ENCODE assay signal across 9 cellular contexts in the genomic region with DNA sequence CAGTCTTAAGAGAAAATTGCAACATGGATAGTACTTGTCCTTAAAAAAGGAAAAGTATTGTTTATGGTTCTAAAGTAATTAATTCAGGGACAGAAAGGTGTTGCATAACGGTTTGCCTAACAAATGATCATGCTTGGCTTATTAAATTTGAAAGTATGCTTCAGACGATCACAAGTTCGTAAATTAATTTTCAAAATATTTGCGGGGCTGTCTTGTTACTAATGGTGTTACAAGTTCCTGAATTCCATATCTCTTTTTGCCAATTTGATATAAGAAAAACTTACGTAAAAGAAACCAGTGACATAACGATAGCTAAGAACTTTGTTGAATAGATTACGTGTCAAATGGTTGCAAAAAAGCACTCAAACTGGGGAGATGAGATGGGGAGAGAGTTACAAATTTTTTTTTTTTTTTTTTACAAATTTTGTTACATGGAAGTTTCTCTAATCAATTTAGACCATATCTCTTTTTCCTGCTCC. TPM values are rescaled to one million over a fixed set of nuclear protein-coding genes. Genes with fewer than 3 reads are reported as not detected.
DNase-seq lines count a peak whose midpoint lies in the region; ATAC-seq and TF ChIP-seq lines count a peak whose summit lies in the region.
"Had no signal": no experiment of that assay in that cellular context is flagged by ENCODE, and none has a peak within 500 bp of the region (broad histone marks: within the 10 kb centered on the region; RNA-seq: fewer than 3 reads in every experiment).

No MANE protein-coding gene starts in this region.

- no peaks in the 10 kb centered on the region for H3K9me3 ChIP-seq in H9 (ENCODE audit: control insufficient read depth, low read depth, low read length)
- peaks cover 0 to 3% (median 0%) of the 10 kb centered on the region in 8 donors for H3K9me3 ChIP-seq in spleen

- no peak for TF ChIP-seq POLR2A in spleen (IDR thresholded peaks at IDR 0.05)

- no peak overlapping the region for H3K56ac ChIP-seq in H9 (ENCODE audit: insufficient read length, low read depth, low read length)

- no peaks in the 10 kb centered on the region for H3K36me3 ChIP-seq in spleen

- ATAC-seq in GM21825 (IDR thresholded peaks at IDR 0.05; ENCODE audit: unreplicated experiment) (no peak), GM18511 (IDR thresholded peaks at IDR 0.05; ENCODE audit: unreplicated experiment) (no peak)

- no peak overlapping the region for H2BK20ac ChIP-seq in H9 (ENCODE audit: low read depth, low read length, poor library complexity, severe bottlenecking)

- H3K27ac Mint-ChIP-seq in H9 (no peak overlapping the region), glutamatergic neuron (ENCODE audit: unreplicated experiment) (no peak overlapping the region)

- no peak overlapping the region for H2AK5ac ChIP-seq in H9 (ENCODE audit: insufficient read length, low read length)

- H3K4me3 ChIP-seq in spleen, result peak overlapping the region; percentile 66 to 87 (median 82)

- H3K4me1 ChIP-seq in H9 (ENCODE audit: insufficient read depth, low read length) (no peaks in the 10 kb centered on the region), spleen (peaks cover 16 to 71% (median 52%) of the 10 kb centered on the region in 6 donors)

- no peak overlapping the region for H2BK5ac ChIP-seq in H9 (ENCODE audit: insufficient read length, low read length)

- no peaks in the 10 kb centered on the region for H4K20me1 ChIP-seq in H9 (ENCODE audit: control insufficient read depth, insufficient read depth, insufficient read length)

- H3K36me3 Mint-ChIP-seq in H9 (ENCODE audit: insufficient read depth in 1 of 3, low read depth in 3 of 3), result peaks cover 0 to 7% (median 2%) of the 10 kb centered on the region in 3 experiments; a peak in 3 of 7 replicates
- H3K36me3 Mint-ChIP-seq in glutamatergic neuron (ENCODE audit: unreplicated experiment), result no peaks in the 10 kb centered on the region

- intact Hi-C loops in spleen (cut with DNase I; ENCODE audit: low total_unique reads), result loop anchor here (10.0 kb wide), 1 partner anchor 47 kb away; the partner anchor contains the start of gene AGO1

- H3K18ac ChIP-seq in H9 (ENCODE audit: insufficient read length, low read depth, low read length), result no peak overlapping the region

- H3K27me3 ChIP-seq in H9 (ENCODE audit: insufficient read depth, low read length), result no peaks in the 10 kb centered on the region
- no peaks in the 10 kb centered on the region for H3K27me3 ChIP-seq in spleen (replicated peaks in 1 of 7)

- no peak overlapping the region for H2BK12ac ChIP-seq in H9 (ENCODE audit: insufficient read length, low read depth, low read length)

- no peak for DNase-seq in H9
- no peak for DNase-seq in glutamatergic neuron
- DNase-seq in spleen, result no peak
- DNase-seq in effector CD8-positive, alpha-beta T cell (lab: John Stamatoyannopoulos, UW), result no peak
- DNase-seq: HCEC 1CT, SIG-M5 had no signal

- H3K4me2 ChIP-seq in H9 (ENCODE audit: insufficient read depth, insufficient read length, low read length), result peak overlapping the region; percentile 97

- H3K23ac ChIP-seq in H9 (ENCODE audit: insufficient read length, low read depth, low read length), result no peak overlapping the region

- TF ChIP-seq CTCF in H9 (conservative IDR thresholded peaks at IDR 0.05) (no peak), VCaP (conservative IDR thresholded peaks at IDR 0.05) (no peak), glutamatergic neuron (IDR thresholded peaks at IDR 0.05; ENCODE audit: partially characterized antibody, unreplicated experiment) (no peak), spleen (IDR thresholded peaks at IDR 0.05 in 8 of 11, conservative IDR thresholded peaks at IDR 0.05 in 3 of 11) (no peak)

- H3K27ac ChIP-seq in H9 (ENCODE audit: insufficient read length, low read depth, low read length), result no peak overlapping the region
- peak overlapping the region; percentile 95 for H3K27ac ChIP-seq in VCaP
- H3K27ac ChIP-seq in spleen, result peak overlapping the region in 6 of 8 donors; percentile 95 to 99 (median 98)

- no peak overlapping the region for H3K9ac ChIP-seq in H9 (ENCODE audit: extremely low read depth, insufficient read length, low read length)

- H3K4me3 Mint-ChIP-seq in H9 (peak overlapping the region; percentile 94 to 98), glutamatergic neuron (ENCODE audit: unreplicated experiment) (peak overlapping the region; percentile 96)

- H3K9me3 Mint-ChIP-seq in H9, result no peaks in the 10 kb centered on the region
- peaks cover 3% of the 10 kb centered on the region for H3K9me3 Mint-ChIP-seq in glutamatergic neuron (ENCODE audit: unreplicated experiment)

- no peak overlapping the region for H2BK120ac ChIP-seq in H9 (ENCODE audit: low read depth, low read length, poor library complexity, severe bottlenecking)

- no CpG with 5 or more reads among the region's 7 CpGs for WGBS in H9 (ENCODE audit: extremely low coverage, insufficient read length, low lambda C conversion rate)
- 36 to 61% (median 41%) methylated on average over 7 of the region's 7 CpGs for WGBS in spleen, 5 donors

- H3K4ac ChIP-seq in H9 (ENCODE audit: low read depth, low read length), result no peak overlapping the region

- H3K79me1 ChIP-seq in H9 (ENCODE audit: insufficient read depth, low read depth, low read length, poor library complexity, severe bottlenecking), result no peaks in the 10 kb centered on the region

- H3K79me2 ChIP-seq in H9 (ENCODE audit: insufficient read depth, low read length), result peaks cover 18% of the 10 kb centered on the region; the same call in 1 of the 2 replicates

- no peak overlapping the region for H4K8ac ChIP-seq in H9 (replicated peaks; ENCODE audit: insufficient read length, low read depth, low read length)

- H3K14ac ChIP-seq in H9 (ENCODE audit: insufficient read depth, low read length), result no peak overlapping the region

- no peak overlapping the region for H2AFZ ChIP-seq in H9 (ENCODE audit: low read length)

- H4K5ac ChIP-seq in H9 (ENCODE audit: insufficient read length, low read depth, low read length), result no peak overlapping the region

- H3T11ph ChIP-seq in H9 (ENCODE audit: low read length), result no peak overlapping the region

- no peak overlapping the region for H4K91ac ChIP-seq in H9 (ENCODE audit: insufficient read length, low read depth, low read length)

- H2BK15ac ChIP-seq in H9 (ENCODE audit: low read depth, low read length), result no peak overlapping the region

- H3K4me1 Mint-ChIP-seq in H9 (peaks cover 28 to 32% of the 10 kb centered on the region in 2 experiments), glutamatergic neuron (ENCODE audit: low read depth, unreplicated experiment) (peaks cover 9% of the 10 kb centered on the region)

- peaks cover 11% of the 10 kb centered on the region for H3K23me2 ChIP-seq in H9 (ENCODE audit: insufficient read length, low read depth, low read length, poor library complexity, severe bottlenecking)

- no peaks in the 10 kb centered on the region; the same call in 1 of the 2 replicates for H3K27me3 Mint-ChIP-seq in H9 (ENCODE audit: low read depth)
- peaks cover 9% of the 10 kb centered on the region for H3K27me3 Mint-ChIP-seq in glutamatergic neuron (ENCODE audit: unreplicated experiment)

RNA-seq across cellular contexts. Expression of gene AGO3, which starts 1.3 kb away (rescaled TPM):
- total RNA-seq in H9 (2021) (23.6 and 27.0 TPM in 2 replicates), glutamatergic neuron (ENCODE audit: unreplicated experiment) (32.7 TPM), spleen (10 to 100 TPM; 18.6 to 41.1 (median 31.7) TPM)
- polyA plus RNA-seq in spleen, result 1 to 10 TPM; 1.5 to 2.8 (median 1.9) TPM

RNA-seq across cellular contexts. Expression of gene AGO1, which starts 49.2 kb away (rescaled TPM):
- total RNA-seq in H9 (2021) (71.6 and 74.2 TPM in 2 replicates), glutamatergic neuron (ENCODE audit: unreplicated experiment) (103 TPM), spleen (10 to 100 TPM; 27.4 to 38.2 (median 32.4) TPM)
- 1 to 10 TPM; 2.3 to 4.3 (median 2.9) TPM for polyA plus RNA-seq in spleen
